ENCODE assay signal across 19 cellular contexts in genomic region chr20:59217794-59218193, GRCh38. TPM values are rescaled to one million over a fixed set of nuclear protein-coding genes. Genes with fewer than 3 reads are reported as not detected.
DNase-seq lines count a peak whose midpoint lies in the region; ATAC-seq, FAIRE-seq and TF ChIP-seq lines count a peak whose summit lies in the region.
"Had no signal": no experiment of that assay in that cellular context is flagged by ENCODE, and none has a peak within 500 bp of the region (broad histone marks: within the 10 kb centered on the region; RNA-seq: fewer than 3 reads in every experiment).

No MANE protein-coding gene starts in this region.

- no peak overlapping the region for H3K4me3 Mint-ChIP-seq in mesothelial cell of epicardium
- H3K4me3 Mint-ChIP-seq in activated CD8-positive, alpha-beta memory T cell treated with anti-CD3 and anti-CD28 coated beads, Interleukin-2, amount 10 ng/mL, durations not matched to agents 7 days and 5 days = no peak overlapping the region
- H3K4me3 Mint-ChIP-seq: IgD-negative memory B cell had no signal

- peak; percentile 95 for FAIRE-seq in TTC549 (lab: Jason Lieb, UNC)
- FAIRE-seq: H54, RCC 7860 had no signal

- H3K36me3 Mint-ChIP-seq in mesothelial cell of epicardium = no peaks in the 10 kb centered on the region
- peaks cover under 1% of the 10 kb centered on the region for H3K36me3 Mint-ChIP-seq in activated CD8-positive, alpha-beta memory T cell treated with anti-CD3 and anti-CD28 coated beads, Interleukin-2, amount 10 ng/mL, durations not matched to agents 7 days and 5 days

- DNase-seq in NCI-H82 (lab: John Stamatoyannopoulos, UW) (peak; percentile 29), NCI-H82 treated with DMSO at 0.1 percent for 48 hours (lab: John Stamatoyannopoulos, UW; ENCODE audit: unreplicated experiment) (no peak), mesothelial cell of epicardium (ENCODE audit: low spot score in 2 of 2, unreplicated experiment in 2 of 2) (no peak), stromal cell of bone marrow (ENCODE audit: low read depth) (peak; percentile 9)
- DNase-seq in activated CD8-positive, alpha-beta memory T cell treated with anti-CD3 and anti-CD28 coated beads, Interleukin-2, amount 10 ng/mL, durations not matched to agents 7 days and 5 days = no peak
- DNase-seq: C1 segment of cervical spinal cord, NCI-H1105, NCI-H146, NCI-H2029, NCI-H226, NCI-H510A treated with DMSO at 0.1 percent for 48 hours, NCI-H774, OCI-M1 had no signal

- peaks cover 11% of the 10 kb centered on the region for H3K27me3 Mint-ChIP-seq in mesothelial cell of epicardium (ENCODE audit: low read depth)
- H3K27me3 Mint-ChIP-seq in activated CD8-positive, alpha-beta memory T cell treated with anti-CD3 and anti-CD28 coated beads, Interleukin-2, amount 10 ng/mL, durations not matched to agents 7 days and 5 days = peaks cover under 1% of the 10 kb centered on the region

- H3K27ac Mint-ChIP-seq in mesothelial cell of epicardium = peak overlapping the region; percentile 48
- H3K27ac Mint-ChIP-seq in activated CD8-positive, alpha-beta memory T cell treated with anti-CD3 and anti-CD28 coated beads, Interleukin-2, amount 10 ng/mL, durations not matched to agents 7 days and 5 days = no peak overlapping the region
- H3K27ac Mint-ChIP-seq: IgD-negative memory B cell had no signal

- H3K9me3 Mint-ChIP-seq in mesothelial cell of epicardium = no peaks in the 10 kb centered on the region
- H3K9me3 Mint-ChIP-seq in activated CD8-positive, alpha-beta memory T cell treated with anti-CD3 and anti-CD28 coated beads, Interleukin-2, amount 10 ng/mL, durations not matched to agents 7 days and 5 days (ENCODE audit: low read depth) = no peaks in the 10 kb centered on the region
- H3K9me3 Mint-ChIP-seq: IgD-negative memory B cell had no signal

- ATAC-seq in GM21360 (IDR thresholded peaks at IDR 0.05; ENCODE audit: unreplicated experiment) (no peak), GM18909 (IDR thresholded peaks at IDR 0.05; ENCODE audit: poor library complexity, unreplicated experiment) (no peak)
- ATAC-seq in activated CD8-positive, alpha-beta memory T cell treated with anti-CD3 and anti-CD28 coated beads, Interleukin-2, amount 10 ng/mL, durations not matched to agents 7 days and 5 days = no peak

- no peak for TF ChIP-seq CTCF in mesothelial cell of epicardium (IDR thresholded peaks at IDR 0.05; ENCODE audit: unreplicated experiment)

- H3K4me1 Mint-ChIP-seq in mesothelial cell of epicardium = peaks cover 52% of the 10 kb centered on the region
- peaks cover 5% of the 10 kb centered on the region for H3K4me1 Mint-ChIP-seq in activated CD8-positive, alpha-beta memory T cell treated with anti-CD3 and anti-CD28 coated beads, Interleukin-2, amount 10 ng/mL, durations not matched to agents 7 days and 5 days

- CTCF ChIA-PET in activated CD8-positive, alpha-beta memory T cell treated with anti-CD3 and anti-CD28 coated beads, Interleukin-2, amount 10 ng/mL, durations not matched to agents 7 days and 5 days (lab: Charles Lee) = interaction anchor here (2.2 kb wide), 1 partner anchor 10 kb away, joined by 8 read pairs; no protein-coding TSS in a partner anchor

RNA-seq across cellular contexts. Expression of gene ZNF831, which starts 54.2 kb away (rescaled TPM):
- 0.02 to 0.05 TPM (median 0.02 TPM) in 3 replicates for total RNA-seq in mesothelial cell of epicardium
- total RNA-seq in activated CD8-positive, alpha-beta memory T cell treated with anti-CD3 and anti-CD28 coated beads, Interleukin-2, amount 10 ng/mL, durations not matched to agents 7 days and 5 days = 10 to 100 TPM in 1 of 2 experiments, 1 to 10 TPM in 1; 7.9 to 10.2 TPM

Comparison
In these comparisons a context has a peak if more than half of its experiments do, and no peak if none do; other contexts are left out.
1. DNase-seq: peak in NCI-H82 (single experiment) and stromal cell of bone marrow (single experiment); none in NCI-H82 treated with DMSO at 0.1 percent for 48 hours (single experiment), mesothelial cell of epicardium (0 of 2) and activated CD8-positive, alpha-beta memory T cell treated with anti-CD3 and anti-CD28 coated beads, Interleukin-2, amount 10 ng/mL, durations not matched to agents 7 days and 5 days (single experiment).